ENCODE assay signal across 19 cellular contexts in the genomic region with DNA sequence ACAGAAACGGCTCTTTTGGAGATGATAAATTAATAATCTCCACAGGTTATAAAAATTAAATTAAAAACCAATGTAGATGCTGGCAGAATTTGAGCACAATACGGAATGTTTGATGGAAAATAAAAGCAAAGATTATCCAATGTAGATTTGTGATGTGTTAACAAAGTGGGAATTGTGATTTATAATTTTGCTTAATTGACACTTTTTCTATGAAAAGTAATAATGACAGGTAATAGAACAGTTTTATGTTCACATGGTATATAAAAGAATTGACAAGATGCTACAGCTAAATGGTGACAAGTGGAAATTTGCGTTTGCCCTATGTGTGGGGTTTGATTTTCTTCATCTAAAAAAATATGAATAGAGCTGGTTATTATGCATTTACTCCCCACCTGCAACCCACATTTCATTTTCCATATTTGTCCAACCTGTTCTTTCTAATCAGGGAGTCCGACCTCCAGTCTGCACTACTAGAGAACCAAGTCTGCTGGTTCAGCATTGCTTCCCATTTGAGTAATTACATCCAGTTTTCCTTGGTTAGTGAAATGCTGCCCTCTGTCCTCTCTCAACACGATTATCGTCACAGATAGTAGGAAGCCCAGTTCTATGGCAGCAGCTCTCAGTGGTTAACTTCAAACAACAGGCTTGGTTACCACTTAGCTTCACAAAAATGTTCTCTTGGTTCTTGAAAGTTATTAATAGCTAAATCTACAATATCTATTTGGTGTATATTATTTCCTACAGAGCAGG.
DNase-seq lines count a peak whose midpoint lies in the region; ATAC-seq and TF ChIP-seq lines count a peak whose summit lies in the region.
"Had no signal": no experiment of that assay in that cellular context is flagged by ENCODE, and none has a peak within 500 bp of the region (broad histone marks: within the 10 kb centered on the region; RNA-seq: fewer than 3 reads in every experiment).

No MANE protein-coding gene starts in this region.

- H3K4me1 Mint-ChIP-seq in neural progenitor cell: peaks cover 3% of the 10 kb centered on the region
- H3K4me1 Mint-ChIP-seq in activated CD8-positive, alpha-beta memory T cell treated with anti-CD3 and anti-CD28 coated beads, Interleukin-2, amount 10 ng/mL, durations not matched to agents 7 days and 5 days: no peaks in the 10 kb centered on the region
- H3K4me1 Mint-ChIP-seq: immature natural killer cell had no signal

- H3K9ac ChIP-seq in Loucy (ENCODE audit: low read depth, low read length, poor library complexity, severe bottlenecking): no peak overlapping the region
- no peak overlapping the region for H3K9ac ChIP-seq in neural progenitor cell

- no peak overlapping the region for H3K4me3 Mint-ChIP-seq in neural progenitor cell
- no peak overlapping the region for H3K4me3 Mint-ChIP-seq in activated CD8-positive, alpha-beta memory T cell treated with anti-CD3 and anti-CD28 coated beads, Interleukin-2, amount 10 ng/mL, durations not matched to agents 7 days and 5 days
- H3K4me3 Mint-ChIP-seq: CD4-positive, alpha-beta T cell; immature natural killer cell; nephron; stimulated activated naive CD8-positive, alpha-beta T cell treated with anti-CD3 and anti-CD28 coated beads, Interleukin-15, Interleukin-2, amounts not matched to agents 100 ng/mL and 50 ng/mL, for 24 hours had no signal

- DNase-seq in NCI-H748 (lab: John Stamatoyannopoulos, UW; ENCODE audit: unreplicated experiment) (peak; percentile 38), NCI-H748 treated with DMSO at 0.1 percent for 48 hours (lab: John Stamatoyannopoulos, UW) (no peak), dorsolateral prefrontal cortex (peak in 1 of 10 donors; percentile 11), neural progenitor cell (ENCODE audit: low spot score) (peak; percentile 51)
- no peak for DNase-seq in activated CD8-positive, alpha-beta memory T cell treated with anti-CD3 and anti-CD28 coated beads, Interleukin-2, amount 10 ng/mL, durations not matched to agents 7 days and 5 days
- DNase-seq in effector CD4-positive, alpha-beta T cell: no peak
- DNase-seq: CD4-positive, alpha-beta T cell; cerebellar nuclear complex; immature natural killer cell; mammary epithelial cell; NCI-H1694; NCI-H446 treated with DMSO at 0.1 percent for 48 hours; uterus had no signal

- H3K4me3 ChIP-seq in Loucy (ENCODE audit: low read length, poor library complexity, severe bottlenecking): no peak overlapping the region
- no peak overlapping the region for H3K4me3 ChIP-seq in dorsolateral prefrontal cortex
- no peak overlapping the region for H3K4me3 ChIP-seq in neural progenitor cell
- H3K4me3 ChIP-seq: gastroesophageal sphincter, uterus had no signal

- ATAC-seq in GM18858 (IDR thresholded peaks at IDR 0.05; ENCODE audit: unreplicated experiment): no peak
- no peak for ATAC-seq in activated CD8-positive, alpha-beta memory T cell treated with anti-CD3 and anti-CD28 coated beads, Interleukin-2, amount 10 ng/mL, durations not matched to agents 7 days and 5 days
- ATAC-seq: gastroesophageal sphincter had no signal

- H3K27me3 ChIP-seq in Loucy (ENCODE audit: insufficient read depth, low read length, poor library complexity, severe bottlenecking) (no peaks in the 10 kb centered on the region), dorsolateral prefrontal cortex (no peaks in the 10 kb centered on the region), neural progenitor cell (no peaks in the 10 kb centered on the region)
- H3K27me3 ChIP-seq: gastroesophageal sphincter, uterus had no signal

- CTCF ChIA-PET in activated CD8-positive, alpha-beta memory T cell treated with anti-CD3 and anti-CD28 coated beads, Interleukin-2, amount 10 ng/mL, durations not matched to agents 7 days and 5 days (lab: Charles Lee): no interaction called here

- H3K27ac Mint-ChIP-seq in neural progenitor cell: no peak overlapping the region
- H3K27ac Mint-ChIP-seq in activated CD8-positive, alpha-beta memory T cell treated with anti-CD3 and anti-CD28 coated beads, Interleukin-2, amount 10 ng/mL, durations not matched to agents 7 days and 5 days: no peak overlapping the region
- H3K27ac Mint-ChIP-seq: activated T-helper 2 cell treated with anti-CD3 and anti-CD28 coated beads, Interferon-gamma antibody, Interleukin-2, Interleukin-4, amounts not matched to agents 10 μg/mL and 5 μg/mL and 100 μg/mL, durations not matched to agents 14 hours and 24 hours and 36 hours; CD4-positive, alpha-beta T cell; immature natural killer cell; nephron; stimulated activated naive CD8-positive, alpha-beta T cell treated with anti-CD3 and anti-CD28 coated beads, Interleukin-15, Interleukin-2, amounts not matched to agents 100 ng/mL and 50 ng/mL, for 24 hours had no signal

- H3K9me3 Mint-ChIP-seq in neural progenitor cell: no peaks in the 10 kb centered on the region
- no peaks in the 10 kb centered on the region for H3K9me3 Mint-ChIP-seq in activated CD8-positive, alpha-beta memory T cell treated with anti-CD3 and anti-CD28 coated beads, Interleukin-2, amount 10 ng/mL, durations not matched to agents 7 days and 5 days (ENCODE audit: low read depth)
- H3K9me3 Mint-ChIP-seq: activated T-helper 2 cell treated with anti-CD3 and anti-CD28 coated beads, Interferon-gamma antibody, Interleukin-2, Interleukin-4, amounts not matched to agents 10 μg/mL and 5 μg/mL and 100 μg/mL, durations not matched to agents 14 hours and 24 hours and 36 hours; CD4-positive, alpha-beta T cell; immature natural killer cell; nephron; stimulated activated naive CD8-positive, alpha-beta T cell treated with anti-CD3 and anti-CD28 coated beads, Interleukin-15, Interleukin-2, amounts not matched to agents 100 ng/mL and 50 ng/mL, for 24 hours had no signal

- H3K27me3 Mint-ChIP-seq in neural progenitor cell (ENCODE audit: insufficient read depth, low read depth): no peaks in the 10 kb centered on the region
- H3K27me3 Mint-ChIP-seq in activated CD8-positive, alpha-beta memory T cell treated with anti-CD3 and anti-CD28 coated beads, Interleukin-2, amount 10 ng/mL, durations not matched to agents 7 days and 5 days: no peaks in the 10 kb centered on the region
- H3K27me3 Mint-ChIP-seq: CD4-positive, alpha-beta T cell; stimulated activated naive CD8-positive, alpha-beta T cell treated with anti-CD3 and anti-CD28 coated beads, Interleukin-15, Interleukin-2, amounts not matched to agents 100 ng/mL and 50 ng/mL, for 24 hours had no signal

- intact Hi-C loops in dorsolateral prefrontal cortex (cut with DNase I): no loop called here

- H3K36me3 ChIP-seq in Loucy (ENCODE audit: insufficient read depth, low read length) (no peaks in the 10 kb centered on the region), neural progenitor cell (no peaks in the 10 kb centered on the region)
- H3K36me3 ChIP-seq: gastroesophageal sphincter, uterus had no signal

- H3K4me2 ChIP-seq in Loucy (ENCODE audit: low read depth, low read length, poor library complexity, severe bottlenecking) (no peak overlapping the region), neural progenitor cell (no peak overlapping the region)

- H3K4me1 ChIP-seq in Loucy (ENCODE audit: insufficient read depth, low read length, poor library complexity, severe bottlenecking) (no peaks in the 10 kb centered on the region), neural progenitor cell (peaks cover 44% of the 10 kb centered on the region)
- H3K4me1 ChIP-seq: gastroesophageal sphincter, uterus had no signal

- no peaks in the 10 kb centered on the region for H4K20me1 ChIP-seq in Loucy (ENCODE audit: insufficient read depth, low read length, poor library complexity, severe bottlenecking)
- H4K20me1 ChIP-seq in neural progenitor cell (ENCODE audit: low read depth): no peaks in the 10 kb centered on the region

- H3K9me3 ChIP-seq in Loucy (ENCODE audit: insufficient read depth, low read depth, low read length) (no peaks in the 10 kb centered on the region), neural progenitor cell (ENCODE audit: low read depth) (no peaks in the 10 kb centered on the region)
- H3K9me3 ChIP-seq: gastroesophageal sphincter, uterus had no signal

- H3K27ac ChIP-seq in dorsolateral prefrontal cortex (no peak overlapping the region), neural progenitor cell (peak overlapping the region; percentile 25)
- H3K27ac ChIP-seq: gastroesophageal sphincter, uterus had no signal

- no peaks in the 10 kb centered on the region for H3K79me2 ChIP-seq in Loucy (ENCODE audit: insufficient read depth, low read length)
- no peaks in the 10 kb centered on the region for H3K79me2 ChIP-seq in neural progenitor cell (ENCODE audit: low read depth)

- no peaks in the 10 kb centered on the region for H3K9me2 ChIP-seq in Loucy (replicated peaks; ENCODE audit: low read depth, low read length)

- TF ChIP-seq CTCF in Loucy (conservative IDR thresholded peaks at IDR 0.05; ENCODE audit: low read length): 0 out of 2 replicates have a peak, but pooled peaks have one; percentile 9
- peak in 52 of 56 donors; percentile 18 to 70 (median 45) for TF ChIP-seq CTCF in dorsolateral prefrontal cortex (IDR thresholded peaks at IDR 0.05 in 54 of 56, conservative IDR thresholded peaks at IDR 0.05 in 2 of 56; ENCODE audit: low read depth in 1 of 56, partially characterized antibody in 56 of 56)
- TF ChIP-seq CTCF in neural progenitor cell (IDR thresholded peaks at IDR 0.05): peak; percentile 34

- no peaks in the 10 kb centered on the region for H3K36me3 Mint-ChIP-seq in neural progenitor cell
- H3K36me3 Mint-ChIP-seq in activated CD8-positive, alpha-beta memory T cell treated with anti-CD3 and anti-CD28 coated beads, Interleukin-2, amount 10 ng/mL, durations not matched to agents 7 days and 5 days: no peaks in the 10 kb centered on the region
- H3K36me3 Mint-ChIP-seq: immature natural killer cell had no signal

- H2AFZ ChIP-seq in Loucy (ENCODE audit: low read length) (no peak overlapping the region), neural progenitor cell (replicated peaks) (peak overlapping the region; percentile 69)

- H3F3A ChIP-seq in Loucy (ENCODE audit: low read depth) (no peaks in the 10 kb centered on the region), neural progenitor cell (ENCODE audit: low read depth) (peaks cover 29% of the 10 kb centered on the region)

Comparison
In these comparisons a context has a peak if more than half of its experiments do, and no peak if none do; other contexts are left out.
1. DNase-seq: peak in NCI-H748 (single experiment) and neural progenitor cell (single experiment); none in NCI-H748 treated with DMSO at 0.1 percent for 48 hours (single experiment), activated CD8-positive, alpha-beta memory T cell treated with anti-CD3 and anti-CD28 coated beads, Interleukin-2, amount 10 ng/mL, durations not matched to agents 7 days and 5 days (single experiment) and effector CD4-positive, alpha-beta T cell (single experiment).
2. Peak in every context shown above with its lines, with median percentiles within 50 percentile points of each other: CTCF ChIP-seq.